Comparison of ENCODE assay signal across 2 cellular contexts in genomic region chr11:43119275-43119970, GRCh38.
TF ChIP-seq lines count a peak whose summit lies in the region.

No MANE protein-coding gene starts in this region.

TF ChIP-seq in GM23338, 12 proteins besides CTCF, POLR2A, EP300 and RAD21 (continued from another document):
- no peak for TF ChIP-seq ZNF462 (CRISPR knock-in tag; IDR thresholded peaks at IDR 0.05)
- TF ChIP-seq REST (IDR thresholded peaks at IDR 0.05; ENCODE audit: unreplicated experiment) = no peak
- TF ChIP-seq JUNB (IDR thresholded peaks at IDR 0.05; ENCODE audit: unreplicated experiment) = no peak
- no peak for TF ChIP-seq ETS1 (IDR thresholded peaks at IDR 0.05)
- no peak for TF ChIP-seq CREB1 (CRISPR knock-in tag; IDR thresholded peaks at IDR 0.05; ENCODE audit: low read depth)
- no peak for TF ChIP-seq POLR2AphosphoS5 (IDR thresholded peaks at IDR 0.05; ENCODE audit: low read depth)
- TF ChIP-seq EZH2phosphoT487 (IDR thresholded peaks at IDR 0.05; ENCODE audit: unreplicated experiment) = no peak
- TF ChIP-seq NANOG (IDR thresholded peaks at IDR 0.05; ENCODE audit: borderline replicate concordance) = no peak
- TF ChIP-seq EZH2 (IDR thresholded peaks at IDR 0.05; ENCODE audit: low read depth, unreplicated experiment) = no peak
TF ChIP-seq in GM23338: peak in this region for 0.

TF ChIP-seq in WTC11, 78 proteins besides CTCF, POLR2A, EP300 and RAD21 (continued from another document):
- TF ChIP-seq ZNF425 (CRISPR knock-in tag; conservative IDR thresholded peaks at IDR 0.05) (no peak), ZNF423 (CRISPR knock-in tag; IDR thresholded peaks at IDR 0.05) (no peak), ZNF232 (CRISPR knock-in tag; IDR thresholded peaks at IDR 0.05) (no peak)
